Comparison of ENCODE assay signal across 24 cellular contexts in the genomic region with DNA sequence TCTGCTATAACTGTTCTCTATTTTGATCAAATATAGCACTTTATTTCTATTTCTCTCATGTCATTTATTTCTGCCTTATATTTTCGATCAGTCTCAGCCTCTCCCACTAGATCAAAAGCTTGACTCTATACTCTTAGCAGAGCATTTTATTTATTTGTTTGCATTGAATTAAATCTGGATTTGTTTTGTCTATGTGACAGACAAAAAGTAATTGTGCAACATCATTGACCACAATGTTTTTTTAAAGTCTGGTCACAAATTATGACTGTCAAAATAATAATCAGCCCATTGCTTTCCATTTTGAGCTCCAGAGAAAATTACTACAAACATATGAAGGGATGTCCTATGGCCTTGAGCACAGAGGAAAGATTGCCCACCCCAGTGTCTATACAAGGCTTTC.
"Had no signal": no experiment of that assay in that cellular context is flagged by ENCODE, and none has a peak within 500 bp of the region (broad histone marks: within the 10 kb centered on the region; RNA-seq: fewer than 3 reads in every experiment).

No MANE protein-coding gene starts in this region.

- FAIRE-seq: kidney, small intestine had no signal

- ATAC-seq: esophagus mucosa; gastrocnemius medialis; left lobe of liver; natural killer cell; psoas muscle; right cardiac atrium; stimulated activated naive B cell treated with anti-CD40 and anti-IgM and Interleukin-4, amounts not matched to agents 10 μg/mL and 1 μg/mL and 100 μg/mL, for 72 hours; upper lobe of right lung had no signal

- DNase-seq: colonic mucosa; effector CD8-positive, alpha-beta T cell; endodermal cell; gastrocnemius medialis; head of caudate nucleus; kidney; natural killer cell; psoas muscle; right cardiac atrium; small intestine; stimulated activated CD4-positive, alpha-beta T cell treated with anti-CD3 and anti-CD28 coated beads, Interleukin-15, amount 100 ng/mL, for 24 hours; stimulated activated CD4-positive, alpha-beta T cell treated with anti-CD3 and anti-CD28 coated beads, Interleukin-2, amount 100 ng/mL, for 48 hours; stimulated activated naive B cell treated with anti-CD40 and anti-IgM and Interleukin-4, amounts not matched to agents 10 μg/mL and 1 μg/mL and 100 μg/mL, for 72 hours; transverse colon; upper lobe of right lung; uterus had no signal

- H3K4me1 ChIP-seq: colonic mucosa, gastrocnemius medialis, psoas muscle, transverse colon, upper lobe of right lung, uterus had no signal

- H3K9me3 ChIP-seq: colonic mucosa, gastrocnemius medialis, psoas muscle, transverse colon, upper lobe of right lung, uterus had no signal

- H3K27ac Mint-ChIP-seq: dendritic cell treated with granulocyte-macrophage colony-stimulating factor and Interleukin-4, amounts not matched to agents 40 ng/mL and 50 ng/mL, for 4 days; endodermal cell; memory B cell; natural killer cell; stimulated activated naive B cell treated with anti-CD40 and anti-IgM and Interleukin-4, amounts not matched to agents 10 μg/mL and 1 μg/mL and 100 μg/mL, for 72 hours; stimulated activated naive CD8-positive, alpha-beta T cell treated with anti-CD3 and anti-CD28 coated beads, Interleukin-15, Interleukin-2, amounts not matched to agents 100 ng/mL and 50 ng/mL, for 24 hours had no signal

- H3K4me1 Mint-ChIP-seq: memory B cell; stimulated activated naive B cell treated with anti-CD40 and anti-IgM and Interleukin-4, amounts not matched to agents 10 μg/mL and 1 μg/mL and 100 μg/mL, for 72 hours had no signal

- H3K36me3 ChIP-seq: colonic mucosa, gastrocnemius medialis, transverse colon, upper lobe of right lung, uterus had no signal

- H3K4me3 ChIP-seq: colonic mucosa, gastrocnemius medialis, lung, psoas muscle, transverse colon, upper lobe of right lung, uterus had no signal

- H3K27me3 Mint-ChIP-seq: dendritic cell treated with granulocyte-macrophage colony-stimulating factor and Interleukin-4, amounts not matched to agents 40 ng/mL and 50 ng/mL, for 4 days; memory B cell; stimulated activated naive B cell treated with anti-CD40 and anti-IgM and Interleukin-4, amounts not matched to agents 10 μg/mL and 1 μg/mL and 100 μg/mL, for 72 hours had no signal

- H3K27ac ChIP-seq: colonic mucosa, epithelial cell of prostate, gastrocnemius medialis, psoas muscle, transverse colon, upper lobe of right lung, uterus had no signal

- H3K9me3 Mint-ChIP-seq: dendritic cell treated with granulocyte-macrophage colony-stimulating factor and Interleukin-4, amounts not matched to agents 40 ng/mL and 50 ng/mL, for 4 days; endodermal cell; memory B cell; natural killer cell; neural crest cell; stimulated activated naive B cell treated with anti-CD40 and anti-IgM and Interleukin-4, amounts not matched to agents 10 μg/mL and 1 μg/mL and 100 μg/mL, for 72 hours; stimulated activated naive CD8-positive, alpha-beta T cell treated with anti-CD3 and anti-CD28 coated beads, Interleukin-15, Interleukin-2, amounts not matched to agents 100 ng/mL and 50 ng/mL, for 24 hours had no signal

- H3K27me3 ChIP-seq: colonic mucosa, gastrocnemius medialis, transverse colon, upper lobe of right lung, uterus had no signal

- H3K4me3 Mint-ChIP-seq: dendritic cell treated with granulocyte-macrophage colony-stimulating factor and Interleukin-4, amounts not matched to agents 40 ng/mL and 50 ng/mL, for 4 days; endodermal cell; memory B cell; natural killer cell; neural crest cell; stimulated activated naive B cell treated with anti-CD40 and anti-IgM and Interleukin-4, amounts not matched to agents 10 μg/mL and 1 μg/mL and 100 μg/mL, for 72 hours; stimulated activated naive CD8-positive, alpha-beta T cell treated with anti-CD3 and anti-CD28 coated beads, Interleukin-15, Interleukin-2, amounts not matched to agents 100 ng/mL and 50 ng/mL, for 24 hours had no signal

- H3K36me3 Mint-ChIP-seq: memory B cell; natural killer cell; stimulated activated naive B cell treated with anti-CD40 and anti-IgM and Interleukin-4, amounts not matched to agents 10 μg/mL and 1 μg/mL and 100 μg/mL, for 72 hours had no signal
